ENCODE assay signal across 16 cellular contexts in the genomic region with DNA sequence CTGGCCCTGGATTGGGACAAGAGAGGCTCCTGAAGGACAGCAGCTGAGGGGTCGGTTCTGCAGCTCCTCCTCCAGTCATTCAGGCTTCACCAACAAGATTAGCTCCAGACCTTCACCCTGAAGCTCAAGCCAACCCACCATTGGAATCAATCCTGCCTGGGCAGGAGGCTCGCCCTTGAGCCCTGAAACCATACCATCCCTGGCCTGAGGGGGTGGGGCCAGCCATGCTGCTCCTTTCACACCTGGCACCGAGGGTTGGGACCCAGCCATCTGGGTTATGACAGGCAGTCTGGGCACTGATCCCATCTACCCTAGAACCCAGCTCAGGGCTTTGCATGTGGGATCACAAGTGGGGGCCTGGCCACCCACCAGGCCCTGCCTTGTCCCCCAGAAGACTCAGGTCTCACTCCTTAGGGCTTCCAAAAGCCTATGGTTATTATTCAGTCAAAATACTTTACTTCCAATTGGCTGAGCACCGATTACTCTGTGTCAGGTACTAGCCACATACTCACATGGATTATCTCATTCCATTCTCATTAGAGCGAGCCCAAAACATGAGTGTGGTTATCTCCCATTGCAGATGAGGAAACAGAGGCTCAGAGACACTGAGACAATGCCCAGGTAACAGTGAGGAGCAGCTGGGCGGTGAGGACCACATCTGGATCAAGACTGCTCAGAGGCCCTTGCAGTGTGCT. TPM values are rescaled to one million over a fixed set of nuclear protein-coding genes. Genes with fewer than 3 reads are reported as not detected.
DNase-seq lines count a peak whose midpoint lies in the region; ATAC-seq, FAIRE-seq and TF ChIP-seq lines count a peak whose summit lies in the region.
"Had no signal": no experiment of that assay in that cellular context is flagged by ENCODE, and none has a peak within 500 bp of the region (broad histone marks: within the 10 kb centered on the region; RNA-seq: fewer than 3 reads in every experiment).

No MANE protein-coding gene starts in this region.

- DNase-seq in NCI-H524 (lab: John Stamatoyannopoulos, UW) (peak; percentile 23 to 61), NCI-H524 treated with DMSO at 0.1 percent for 48 hours (lab: John Stamatoyannopoulos, UW) (no peak), bronchial epithelial cell (ENCODE audit: low read depth) (peak; percentile 22), neural crest cell (ENCODE audit: low read depth, low spot score) (no peak), kidney glomerular epithelial cell (lab: John Stamatoyannopoulos, UW) (no peak), UCSD-AML1 (lab: John Stamatoyannopoulos, UW; ENCODE audit: unreplicated experiment) (no peak)
- no peak for DNase-seq in CD4-positive, alpha-beta T cell
- DNase-seq: activated naive CD4-positive, alpha-beta T cell treated with anti-CD3 and anti-CD28 coated beads, Interleukin-2, amount 50 U/mL, for 16 hours; lower lobe of right lung; NCI-H2029 treated with DMSO at 0.1 percent for 48 hours; T-helper 2 cell; trophoblast cell had no signal

- H3K9me3 ChIP-seq in CD4-positive, alpha-beta T cell (ENCODE audit: control insufficient read depth, low read length) = no peaks in the 10 kb centered on the region
- H3K9me3 ChIP-seq: A549, lower lobe of right lung, neutrophil had no signal

- no peaks in the 10 kb centered on the region for H3K9me3 Mint-ChIP-seq in CD4-positive, alpha-beta T cell
- H3K9me3 Mint-ChIP-seq in neural crest cell = no peaks in the 10 kb centered on the region

- H3K27ac Mint-ChIP-seq in CD4-positive, alpha-beta T cell = peak overlapping the region; percentile 42
- H3K27ac Mint-ChIP-seq in neural crest cell (ENCODE audit: unreplicated experiment) = no peak overlapping the region

- no peak for FAIRE-seq in bronchial epithelial cell (lab: Jason Lieb, UNC)
- FAIRE-seq: A549, GM12891 had no signal

- intact Hi-C loops in CD4-positive, alpha-beta T cell (cut with DNase I, micrococcal nuclease) = no loop called here

- H3K4me3 ChIP-seq in bronchial epithelial cell (ENCODE audit: low read depth, low read length) = no peak overlapping the region
- H3K4me3 ChIP-seq: A549, lower lobe of right lung had no signal

- no peak for ATAC-seq in CD4-positive, alpha-beta T cell (ENCODE audit: poor library complexity)
- no peak for ATAC-seq in HG03139 (IDR thresholded peaks at IDR 0.05; ENCODE audit: unreplicated experiment)
- ATAC-seq: A549, lower lobe of right lung had no signal

- no peaks in the 10 kb centered on the region for H3K27me3 Mint-ChIP-seq in CD4-positive, alpha-beta T cell
- no peaks in the 10 kb centered on the region for H3K27me3 Mint-ChIP-seq in neural crest cell (ENCODE audit: low read depth)

- CTCF ChIA-PET in CD4-positive, alpha-beta T cell (lab: Charles Lee) = interaction anchor here (1.1 to 4.7 kb wide), 2 partner anchors 12 to 13 kb away, joined by 3 to 46 read pairs; a partner anchor contains a TSS

- H3K36me3 Mint-ChIP-seq in CD4-positive, alpha-beta T cell (ENCODE audit: low read depth) = peaks cover 15% of the 10 kb centered on the region
- no peaks in the 10 kb centered on the region for H3K36me3 Mint-ChIP-seq in neural crest cell (ENCODE audit: low read depth)

- POLR2A ChIA-PET in CD4-positive, alpha-beta T cell (lab: Charles Lee) = interaction anchor here (1.7 to 1.8 kb wide), 2 partner anchors 12 to 29 kb away, joined by 5 to 6 read pairs; a partner anchor contains a TSS

- peak overlapping the region; percentile 67 for H3K4me3 Mint-ChIP-seq in CD4-positive, alpha-beta T cell
- H3K4me3 Mint-ChIP-seq in neural crest cell = peak overlapping the region; percentile 72

- peaks cover 55% of the 10 kb centered on the region for H3K4me1 Mint-ChIP-seq in CD4-positive, alpha-beta T cell (ENCODE audit: low read depth)
- H3K4me1 Mint-ChIP-seq in neural crest cell = peaks cover 45% of the 10 kb centered on the region

- H3K27ac ChIP-seq in CD4-positive, alpha-beta T cell (ENCODE audit: low read depth, low read length) = no peak overlapping the region
- H3K27ac ChIP-seq: A549, lower lobe of right lung, neutrophil had no signal

- no peaks in the 10 kb centered on the region for H3K27me3 ChIP-seq in CD4-positive, alpha-beta T cell (ENCODE audit: control insufficient read depth, insufficient read depth, low read length)
- no peaks in the 10 kb centered on the region for H3K27me3 ChIP-seq in bronchial epithelial cell (ENCODE audit: control insufficient read depth, insufficient read depth, low read length)

- no peak for TF ChIP-seq CTCF in CD4-positive, alpha-beta T cell (IDR thresholded peaks at IDR 0.05)
- no peak for TF ChIP-seq CTCF in bronchial epithelial cell (IDR thresholded peaks at IDR 0.05; ENCODE audit: insufficient read depth, low read length, severe bottlenecking)
- no peak for TF ChIP-seq CTCF in neural crest cell (conservative IDR thresholded peaks at IDR 0.05)

- peaks cover 2% of the 10 kb centered on the region for H3K36me3 ChIP-seq in bronchial epithelial cell (ENCODE audit: control insufficient read depth, insufficient read depth, low read length)
- H3K36me3 ChIP-seq: lower lobe of right lung, neutrophil had no signal

RNA-seq across cellular contexts. Expression of a gene that starts 3.1 kb away (rescaled TPM):
- total RNA-seq in CD4-positive, alpha-beta T cell = 10 to 100 TPM; 52.4 to 58.2 TPM
- total RNA-seq in bronchial epithelial cell (17.7 and 18.4 TPM in 2 replicates), neural crest cell (4.7 and 6.2 TPM in 2 replicates)

RNA-seq across cellular contexts. Expression of a gene that starts 3.5 kb away (rescaled TPM):
- 10 to 100 TPM; 14.7 to 16.8 TPM for total RNA-seq in CD4-positive, alpha-beta T cell
- total RNA-seq in bronchial epithelial cell (15.3 and 25.0 TPM in 2 replicates), neural crest cell (228 and 235 TPM in 2 replicates)

RNA-seq across cellular contexts. Expression of a gene that starts 4.1 kb away (rescaled TPM):
- total RNA-seq in CD4-positive, alpha-beta T cell = 10 to 100 TPM in 1 of 2 experiments, 1 to 10 TPM in 1; 9.5 to 10.6 TPM
- total RNA-seq in bronchial epithelial cell (0.79 and 2.3 TPM in 2 replicates), neural crest cell (12.3 and 14.8 TPM in 2 replicates)

RNA-seq across cellular contexts. Expression of a gene that starts 12.6 kb away (rescaled TPM):
- 1 to 10 TPM; 4.9 TPM for total RNA-seq in CD4-positive, alpha-beta T cell
- total RNA-seq in bronchial epithelial cell (69.2 and 81.3 TPM in 2 replicates), neural crest cell (29.9 and 32.5 TPM in 2 replicates)

RNA-seq across cellular contexts. Expression of a gene that starts 15.6 kb away (rescaled TPM):
- total RNA-seq in CD4-positive, alpha-beta T cell = not detected
- total RNA-seq in bronchial epithelial cell (not detected in 2 replicates), neural crest cell (0.18 and 0.23 TPM in 2 replicates)
- total RNA-seq: lower lobe of right lung had no signal

Comparison
In these comparisons a context has a peak if more than half of its experiments do, and no peak if none do; other contexts are left out.
1. DNase-seq: peak in NCI-H524 (2 of 2) and bronchial epithelial cell (single experiment); none in NCI-H524 treated with DMSO at 0.1 percent for 48 hours (single experiment), CD4-positive, alpha-beta T cell (0 of 10), neural crest cell (single experiment), kidney glomerular epithelial cell (single experiment) and UCSD-AML1 (single experiment).